In genomic region chr16:27404163-27404823, GRCh38 we compare ENCODE assay signal across 10 cellular contexts. TPM values are rescaled to one million over a fixed set of nuclear protein-coding genes. Genes with fewer than 3 reads are reported as not detected.
DNase-seq lines count a peak whose midpoint lies in the region; TF ChIP-seq lines count a peak whose summit lies in the region.
"Had no signal": no experiment of that assay in that cellular context is flagged by ENCODE, and none has a peak within 500 bp of the region (broad histone marks: within the 10 kb centered on the region; RNA-seq: fewer than 3 reads in every experiment).

No MANE protein-coding gene starts in this region.

- H3K36me3 ChIP-seq in OCI-LY7 (ENCODE audit: insufficient read depth, low read length): peaks cover 7% of the 10 kb centered on the region
- H3K36me3 ChIP-seq: neutrophil had no signal

- DNase-seq in GM12865 (ENCODE audit: low read depth): peak; percentile 81
- DNase-seq in OCI-LY7 (ENCODE audit: low spot score): peak; percentile 42
- DNase-seq in stimulated activated CD4-positive, alpha-beta T cell treated with anti-CD3 and anti-CD28 coated beads, Interleukin-4, amount 100 ng/mL, for 24 hours: peak; percentile 43
- no peak for DNase-seq in RWPE1 (ENCODE audit: low spot score)
- no peak for DNase-seq in SIG-M5 (lab: John Stamatoyannopoulos, UW)
- DNase-seq in kidney glomerular epithelial cell (lab: John Stamatoyannopoulos, UW): no peak
- DNase-seq: dorsolateral prefrontal cortex, foreskin keratinocyte had no signal

- peaks cover 57% of the 10 kb centered on the region for H3K36me3 Mint-ChIP-seq in dendritic cell treated with granulocyte-macrophage colony-stimulating factor and Interleukin-4, amounts not matched to agents 40 ng/mL and 50 ng/mL, for 4 days (ENCODE audit: low read depth)

- BruUV-seq in OCI-LY7 (replicated peaks; lab: Mats Ljungman, UMichigan): no TSS peak

- H3K9me2 ChIP-seq in OCI-LY7 (ENCODE audit: insufficient read depth, low read length): no peaks in the 10 kb centered on the region

- peaks cover 2% of the 10 kb centered on the region for H3K27me3 Mint-ChIP-seq in dendritic cell treated with granulocyte-macrophage colony-stimulating factor and Interleukin-4, amounts not matched to agents 40 ng/mL and 50 ng/mL, for 4 days

- TF ChIP-seq CTCF in GM12865 (IDR thresholded peaks at IDR 0.05; ENCODE audit: insufficient read depth, low read depth, low read length, missing control alignments): no peak
- no peak for TF ChIP-seq CTCF in OCI-LY7 (conservative IDR thresholded peaks at IDR 0.05; ENCODE audit: low read length)
- no peak for TF ChIP-seq CTCF in RWPE1 (conservative IDR thresholded peaks at IDR 0.05; ENCODE audit: low read depth)

- no peak overlapping the region for H3K27ac Mint-ChIP-seq in dendritic cell treated with granulocyte-macrophage colony-stimulating factor and Interleukin-4, amounts not matched to agents 40 ng/mL and 50 ng/mL, for 4 days

- no peaks in the 10 kb centered on the region for H3K9me3 Mint-ChIP-seq in dendritic cell treated with granulocyte-macrophage colony-stimulating factor and Interleukin-4, amounts not matched to agents 40 ng/mL and 50 ng/mL, for 4 days

- peaks cover 21% of the 10 kb centered on the region for H3K79me2 ChIP-seq in OCI-LY7 (ENCODE audit: insufficient read depth, low read depth, low read length)

- no peaks in the 10 kb centered on the region for H4K20me1 ChIP-seq in OCI-LY7 (ENCODE audit: insufficient read depth, low read length)

- intact Hi-C loops in OCI-LY7 (cut with micrococcal nuclease; ENCODE audit: unreplicated experiment): no loop called here
- intact Hi-C loops in dendritic cell treated with granulocyte-macrophage colony-stimulating factor and Interleukin-4, amounts not matched to agents 40 ng/mL and 50 ng/mL, for 4 days (cut with micrococcal nuclease): no loop called here

- H3K27ac ChIP-seq in OCI-LY7 (ENCODE audit: low read depth, low read length, poor library complexity, severe bottlenecking): peak overlapping the region; percentile 79
- H3K27ac ChIP-seq in RWPE1: no peak overlapping the region
- H3K27ac ChIP-seq: dorsolateral prefrontal cortex, foreskin keratinocyte, neutrophil had no signal

- H3K4me1 Mint-ChIP-seq in dendritic cell treated with granulocyte-macrophage colony-stimulating factor and Interleukin-4, amounts not matched to agents 40 ng/mL and 50 ng/mL, for 4 days (ENCODE audit: low read depth): peaks cover 94% of the 10 kb centered on the region

- H3K4me3 ChIP-seq in GM12865 (ENCODE audit: low read depth, low read length) (peak overlapping the region; percentile 89), OCI-LY7 (ENCODE audit: low read depth, low read length, poor library complexity, severe bottlenecking) (peak overlapping the region; percentile 74)

- peak overlapping the region; percentile 42 for H3K4me3 Mint-ChIP-seq in dendritic cell treated with granulocyte-macrophage colony-stimulating factor and Interleukin-4, amounts not matched to agents 40 ng/mL and 50 ng/mL, for 4 days

- H3K4me1 ChIP-seq in OCI-LY7 (ENCODE audit: insufficient read depth, low read length, poor library complexity, severe bottlenecking): peaks cover 93% of the 10 kb centered on the region

- CTCF ChIA-PET in OCI-LY7 (lab: Charles Lee; ENCODE audit: unreplicated experiment) (interaction anchor here (0.8 to 2.1 kb wide), 3 partner anchors 23 to 172 kb away, joined by 3 to 11 read pairs (median 5); no protein-coding TSS in a partner anchor), RWPE1 (lab: Yijun Ruan, JAX) (interaction anchor here (0.6 kb wide), 1 partner anchor 1837 kb away, joined by 4 read pairs; no protein-coding TSS in a partner anchor)

- no peak overlapping the region for H2AFZ ChIP-seq in OCI-LY7 (ENCODE audit: low read length)

- peak overlapping the region; percentile 96 for H3K4me2 ChIP-seq in OCI-LY7 (ENCODE audit: low read length)

- peaks cover under 1% of the 10 kb centered on the region; the same call in 1 of the 2 replicates for H3K9me3 ChIP-seq in OCI-LY7 (ENCODE audit: low read length)
- H3K9me3 ChIP-seq: neutrophil had no signal

- POLR2A ChIA-PET in OCI-LY7 (lab: Charles Lee): interaction anchor here (0.7 to 6.1 kb wide), 12 partner anchors 12 to 230 kb away, joined by 3 to 44 read pairs (median 4); partner anchors contain the start of gene KDM8
- POLR2A ChIA-PET in RWPE1 (lab: Yijun Ruan, JAX; ENCODE audit: low non-redundant PET): no interaction called here

RNA-seq across cellular contexts. Expression of gene IL21R, which starts 2.3 kb away (rescaled TPM):
- 10.0 and 10.9 TPM in 2 replicates for total RNA-seq in OCI-LY7 (2014; rRNA removed; shearing (Covaris generic))
- total RNA-seq in OCI-LY7 (2022): 36.7 and 47.0 TPM in 2 replicates

Comparison
In these comparisons a context has a peak if more than half of its experiments do, and no peak if none do; other contexts are left out.
1. DNase-seq: peak in GM12865 (single experiment), OCI-LY7 (single experiment) and stimulated activated CD4-positive, alpha-beta T cell treated with anti-CD3 and anti-CD28 coated beads, Interleukin-4, amount 100 ng/mL, for 24 hours (single experiment); none in RWPE1 (single experiment), SIG-M5 (single experiment) and kidney glomerular epithelial cell (single experiment).